8 cellular contexts compared by ENCODE assay signal in genomic region chr13:114132419-114133121, GRCh38. TPM values are rescaled to one million over a fixed set of nuclear protein-coding genes. Genes with fewer than 3 reads are reported as not detected.
A peak's percentile ranks its signal among the peaks of the same experiment; 100 is the strongest.
DNase-seq lines count a peak whose midpoint lies in the region; ATAC-seq and TF ChIP-seq lines count a peak whose summit lies in the region.

Gene RASA3 (minus strand): TSS chr13:114132623. CDS start chr13:114132489, 134 bp downstream.

- no peak within 1 kb of the TSS for H3K27ac Mint-ChIP-seq in Calu3 (ENCODE audit: unreplicated experiment)
- H3K27ac Mint-ChIP-seq in natural killer cell treated with Interleukin-12 subunit alpha and Interleukin-12 subunit beta and Interleukin-15 and Interleukin-18, amount 100 ng/mL, for 72 hours = peak within 1 kb of the TSS; percentile 89 to 91

- ATAC-seq in GM19463 (IDR thresholded peaks at IDR 0.05; ENCODE audit: unreplicated experiment) (peak; percentile 63), HG03558 (IDR thresholded peaks at IDR 0.05; ENCODE audit: extremely low read depth, unreplicated experiment) (peak; percentile 48)
- peak; percentile 76 to 85 for ATAC-seq in natural killer cell treated with Interleukin-12 subunit alpha and Interleukin-12 subunit beta and Interleukin-15 and Interleukin-18, amount 100 ng/mL, for 72 hours

- peaks cover 8% of the 10 kb centered on the region for H3K36me3 Mint-ChIP-seq in Calu3 (ENCODE audit: insufficient read depth, unreplicated experiment)
- H3K36me3 Mint-ChIP-seq in natural killer cell treated with Interleukin-12 subunit alpha and Interleukin-12 subunit beta and Interleukin-15 and Interleukin-18, amount 100 ng/mL, for 72 hours = no peaks in the 10 kb centered on the region

- intact Hi-C loops in Calu3 (cut with micrococcal nuclease; ENCODE audit: unreplicated experiment) = no loop called here

- under 1% methylated on average over 81 of the region's 81 CpGs for WGBS in urinary bladder

- no peaks in the 10 kb centered on the region for H3K9me3 Mint-ChIP-seq in Calu3 (ENCODE audit: low read depth, unreplicated experiment)
- H3K9me3 Mint-ChIP-seq in natural killer cell treated with Interleukin-12 subunit alpha and Interleukin-12 subunit beta and Interleukin-15 and Interleukin-18, amount 100 ng/mL, for 72 hours = no peaks in the 10 kb centered on the region

- DNase-seq in Calu3 (peak; percentile 27), Peyer's patch (peak; percentile 75 to 89 (median 75)), foreskin melanocyte (peak; percentile 59)
- DNase-seq in activated naive CD4-positive, alpha-beta T cell treated with anti-CD3 and anti-CD28 coated beads, Interleukin-2, amount 50 U/mL, for 16 hours = peak; percentile 56
- DNase-seq in natural killer cell treated with Interleukin-12 subunit alpha and Interleukin-12 subunit beta and Interleukin-15 and Interleukin-18, amount 100 ng/mL, for 72 hours (ENCODE audit: low spot score) = peak; percentile 86

- TF ChIP-seq POLR2A in Peyer's patch (IDR thresholded peaks at IDR 0.05) = no peak

- H3K36me3 ChIP-seq in Peyer's patch (no peaks in the 10 kb centered on the region), urinary bladder (ENCODE audit: insufficient read depth) (no peaks in the 10 kb centered on the region)

- no TSS peak for BruUV-seq in Calu3 (replicated peaks; lab: Mats Ljungman, UMichigan)

- H3K4me1 Mint-ChIP-seq in Calu3 (ENCODE audit: low read depth, unreplicated experiment) = peaks cover 6% of the 10 kb centered on the region
- peaks cover 41 to 42% of the 10 kb centered on the region in 2 donors for H3K4me1 Mint-ChIP-seq in natural killer cell treated with Interleukin-12 subunit alpha and Interleukin-12 subunit beta and Interleukin-15 and Interleukin-18, amount 100 ng/mL, for 72 hours (ENCODE audit: low read depth in 2 of 2)

- H3K27me3 ChIP-seq in Peyer's patch = no peaks in the 10 kb centered on the region

- H3K27me3 Mint-ChIP-seq in Calu3 (ENCODE audit: unreplicated experiment) = peaks cover 11% of the 10 kb centered on the region
- no peaks in the 10 kb centered on the region for H3K27me3 Mint-ChIP-seq in natural killer cell treated with Interleukin-12 subunit alpha and Interleukin-12 subunit beta and Interleukin-15 and Interleukin-18, amount 100 ng/mL, for 72 hours

- no peaks in the 10 kb centered on the region for H3K9me3 ChIP-seq in Peyer's patch

- H3K4me3 Mint-ChIP-seq in Calu3 (ENCODE audit: low read depth, unreplicated experiment) = peak within 1 kb of the TSS; percentile 73
- H3K4me3 Mint-ChIP-seq in natural killer cell treated with Interleukin-12 subunit alpha and Interleukin-12 subunit beta and Interleukin-15 and Interleukin-18, amount 100 ng/mL, for 72 hours = peak within 1 kb of the TSS; percentile 97

- peak within 1 kb of the TSS; percentile 64 to 90 (median 78) for H3K4me3 ChIP-seq in Peyer's patch
- peak within 1 kb of the TSS; percentile 84 for H3K4me3 ChIP-seq in urinary bladder (ENCODE audit: low read depth, low read length)

- TF ChIP-seq CTCF in Calu3 (IDR thresholded peaks at IDR 0.05; ENCODE audit: unreplicated experiment) (no peak), Peyer's patch (IDR thresholded peaks at IDR 0.05) (no peak)

- H3K4me1 ChIP-seq in Peyer's patch (peaks cover 3 to 40% (median 26%) of the 10 kb centered on the region in 4 donors), urinary bladder (ENCODE audit: insufficient read depth) (peaks cover 3% of the 10 kb centered on the region)

- H3K27ac ChIP-seq in Peyer's patch (peak within 1 kb of the TSS; percentile 79 to 89 (median 88)), urinary bladder (ENCODE audit: low read depth) (peak within 1 kb of the TSS; percentile 76)

- CTCF ChIA-PET in Calu3 (lab: Charles Lee) = no interaction called here

RNA-seq across cellular contexts. Expression of gene RASA3, which starts in this region (rescaled TPM):
- total RNA-seq in Calu3 (2022) (0.26 and 0.49 TPM in 2 replicates), Peyer's patch (10 to 100 TPM in 1 of 4 donors, 1 to 10 TPM in 3; 3.5 to 41.3 (median 6.9) TPM), urinary bladder (17.8 TPM)
- total RNA-seq in natural killer cell treated with Interleukin-12 subunit alpha and Interleukin-12 subunit beta and Interleukin-15 and Interleukin-18, amount 100 ng/mL, for 72 hours = 10 to 100 TPM in 1 of 2 donors, 1 to 10 TPM in 1; 6.9 to 11.7 TPM
- 26.3 TPM for polyA plus RNA-seq in urinary bladder

Comparison
In these comparisons a context has a peak if more than half of its experiments do, and no peak if none do; other contexts are left out.
1. Peak in every context shown above with its lines: DNase-seq, ATAC-seq, H3K4me3 ChIP-seq and H3K27ac ChIP-seq.
2. Peak in DNase-seq in Calu3; RNA of the gene not detected or under 1 TPM.
3. DNase-seq: peak in every context shown above with its lines; median percentile 86 in natural killer cell treated with Interleukin-12 subunit alpha and Interleukin-12 subunit beta and Interleukin-15 and Interleukin-18, amount 100 ng/mL, for 72 hours; 75 in Peyer's patch; 59 in foreskin melanocyte; 56 in activated naive CD4-positive, alpha-beta T cell treated with anti-CD3 and anti-CD28 coated beads, Interleukin-2, amount 50 U/mL, for 16 hours; 27 in Calu3.